Comparison of ENCODE assay signal across 7 cellular contexts in genomic region chr2:87076253-87077027, GRCh38. TPM values are rescaled to one million over a fixed set of nuclear protein-coding genes. Genes with fewer than 3 reads are reported as not detected.
DNase-seq lines count a peak whose midpoint lies in the region; ATAC-seq and FAIRE-seq lines count a peak whose summit lies in the region.
"Not testable (repeated sequence)": the region's sequence is repeated elsewhere in the genome, so short reads cannot be mapped to it uniquely, and the experiment has no call there.

No MANE protein-coding gene starts in this region.

- not testable (repeated sequence) for H3K9me3 ChIP-seq in MG63

- H3K4me3 ChIP-seq in MG63 = peak overlapping the region; percentile 58

- peak; percentile 98 for FAIRE-seq in GM18507 (lab: Jason Lieb, UNC)

- H3K27me3 ChIP-seq in MG63 = not testable (repeated sequence)

- H3K36me3 ChIP-seq in MG63 = not testable (repeated sequence)

- not testable (repeated sequence) for DNase-seq in GM18507 (ENCODE audit: extremely low spot score, insufficient read length, low read depth)
- DNase-seq in MG63 = peak; percentile 94
- peak; percentile 73 for DNase-seq in activated CD8-positive, alpha-beta memory T cell treated with anti-CD3 and anti-CD28 coated beads, Interleukin-2, amount 50 U/mL, for 24 hours (ENCODE audit: extremely low read depth)
- DNase-seq in ecto neural progenitor cell (ENCODE audit: low spot score) = peak; percentile 88
- peak; percentile 94 for DNase-seq in left kidney (ENCODE audit: low read depth, low spot score)
- DNase-seq in smooth muscle cell of the brain vasculature (ENCODE audit: low read depth, low spot score) = peak; percentile 43

- peak; percentile 91 for ATAC-seq in HG02642 (IDR thresholded peaks at IDR 0.05; ENCODE audit: poor library complexity, unreplicated experiment)

RNA-seq across cellular contexts. Expression of gene PLGLB1, which starts 54.8 kb away (rescaled TPM):
- 5.0 TPM in 1 of 2 replicates, not detected in the other for total RNA-seq in MG63 (2014; rRNA removed; shearing (Covaris generic); ENCODE audit: low replicate concordance)
